Comparison of ENCODE assay signal across 14 cellular contexts in genomic region chr5:140321796-140322195, GRCh38. TPM values are rescaled to one million over a fixed set of nuclear protein-coding genes. Genes with fewer than 3 reads are reported as not detected.
DNase-seq lines count a peak whose midpoint lies in the region; ATAC-seq, FAIRE-seq and TF ChIP-seq lines count a peak whose summit lies in the region.
"Had no signal": no experiment of that assay in that cellular context is flagged by ENCODE, and none has a peak within 500 bp of the region (broad histone marks: within the 10 kb centered on the region; RNA-seq: fewer than 3 reads in every experiment).

No MANE protein-coding gene starts in this region.

- H3K27ac ChIP-seq in sigmoid colon: peak overlapping the region; percentile 33 to 87 (median 75)

- no peaks in the 10 kb centered on the region for H3K9me3 ChIP-seq in sigmoid colon

- no peak for FAIRE-seq in frontal cortex (lab: Jason Lieb, UNC)

- no peaks in the 10 kb centered on the region for H3K36me3 ChIP-seq in sigmoid colon

- no peak overlapping the region for H3K4me3 ChIP-seq in sigmoid colon

- DNase-seq in NOMO-1 treated with DMSO at 0.1 percent for 48 hours (lab: John Stamatoyannopoulos, UW; ENCODE audit: unreplicated experiment): peak; percentile 98
- peak in 29 of 42 donors; percentile 22 to 73 (median 46) for DNase-seq in head of caudate nucleus
- DNase-seq in sigmoid colon: peak; percentile 81
- DNase-seq in activated CD4-positive, CD25-positive, alpha-beta regulatory T cell (lab: John Stamatoyannopoulos, UW): no peak
- DNase-seq in kidney glomerular epithelial cell (lab: John Stamatoyannopoulos, UW): no peak
- no peak for DNase-seq in frontal cortex (ENCODE audit: low spot score in 2 of 2)
- DNase-seq in T1000 (lab: John Stamatoyannopoulos, UW): no peak
- DNase-seq: activated CD4-positive, alpha-beta memory T cell treated with anti-CD3 and anti-CD28 coated beads, Interleukin-2, amount 10 ng/mL, durations not matched to agents 7 days and 5 days; amniotic stem cell; CD8-positive, alpha-beta memory T cell; NCI-H1930 had no signal

- intact Hi-C loops in head of caudate nucleus (cut with DNase I) (no loop called here), sigmoid colon (cut with DNase I) (no loop called here)

- H3K4me1 ChIP-seq in sigmoid colon: peaks cover 0 to 45% (median 31%) of the 10 kb centered on the region in 4 donors

- TF ChIP-seq EP300 in sigmoid colon (IDR thresholded peaks at IDR 0.05): peak in 2 of 4 donors; percentile 29 to 37

- 82 to 88% methylated on average over 2 of the region's 2 CpGs for WGBS in sigmoid colon, 2 donors

- H3K27me3 ChIP-seq in sigmoid colon: no peaks in the 10 kb centered on the region

- TF ChIP-seq POLR2A in sigmoid colon (IDR thresholded peaks at IDR 0.05): no peak

- no peak for TF ChIP-seq CTCF in sigmoid colon (IDR thresholded peaks at IDR 0.05)

- ATAC-seq in GM18511 (IDR thresholded peaks at IDR 0.05; ENCODE audit: unreplicated experiment): peak; percentile 76

RNA-seq across cellular contexts. Expression of gene PFDN1, which starts 18.9 kb away (rescaled TPM):
- total RNA-seq in sigmoid colon: 100 to 1,000 TPM in 3 of 4 donors, 10 to 100 TPM in 1; 88.2 to 159 (median 123) TPM
- 10 to 100 TPM; 61.8 to 85.9 (median 78.4) TPM for polyA plus RNA-seq in sigmoid colon
- total RNA-seq in frontal cortex: 44.8 TPM

RNA-seq across cellular contexts. Expression of gene HBEGF, which starts 24.6 kb away (rescaled TPM):
- total RNA-seq in sigmoid colon (10 to 100 TPM in 2 of 4 donors, 1 to 10 TPM in 2; 4.7 to 17.6 (median 10.4) TPM), frontal cortex (12.6 TPM)
- polyA plus RNA-seq in sigmoid colon: 10 to 100 TPM in 2 of 3 donors, 1 to 10 TPM in 1; 5.4 to 15.0 (median 11.6) TPM
- polyA plus RNA-seq: CD8-positive, alpha-beta memory T cell had no signal

RNA-seq across cellular contexts. Expression of gene SLC4A9, which starts 38.2 kb away (rescaled TPM):
- total RNA-seq in sigmoid colon: not detected
- under 1 TPM in 1 of 3 donors, not detected in 2; 0.25 TPM for polyA plus RNA-seq in sigmoid colon
- total RNA-seq in frontal cortex: under 0.01 TPM
- total RNA-seq: CD8-positive, alpha-beta memory T cell; H4; lung microvascular endothelial cell had no signal
- polyA plus RNA-seq: CD8-positive, alpha-beta memory T cell had no signal

Comparison
In these comparisons a context has a peak if more than half of its experiments do, and no peak if none do; other contexts are left out.
1. DNase-seq: peak in NOMO-1 treated with DMSO at 0.1 percent for 48 hours (single experiment), head of caudate nucleus (29 of 42) and sigmoid colon (single experiment); none in activated CD4-positive, CD25-positive, alpha-beta regulatory T cell (0 of 4), kidney glomerular epithelial cell (single experiment), frontal cortex (0 of 2) and T1000 (single experiment).